ENCODE assay signal across 9 cellular contexts in the genomic region with DNA sequence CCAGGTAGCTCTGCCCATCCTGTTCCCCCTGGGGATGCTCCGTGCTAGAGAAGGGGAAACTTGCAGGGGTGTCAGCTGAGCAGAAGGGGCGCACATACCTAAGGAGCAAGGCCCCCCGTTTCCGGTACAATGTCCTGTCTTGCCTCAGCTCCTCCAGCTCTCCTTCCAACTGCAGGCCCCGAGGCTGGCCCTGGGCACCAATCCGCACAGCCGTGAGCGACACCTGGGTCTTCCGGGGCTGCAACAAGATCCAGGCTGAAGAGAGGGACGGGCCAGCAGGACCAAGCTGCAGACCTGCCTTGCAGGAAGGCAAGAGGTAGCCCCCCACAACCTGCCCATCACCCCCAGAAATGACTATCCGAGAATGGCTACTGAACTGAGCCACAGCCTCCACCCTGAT.
"Had no signal": no experiment of that assay in that cellular context is flagged by ENCODE, and none has a peak within 500 bp of the region (broad histone marks: within the 10 kb centered on the region; RNA-seq: fewer than 3 reads in every experiment).

No MANE protein-coding gene starts in this region.

- H3K9ac ChIP-seq: GM23248 had no signal

- H3K4me3 ChIP-seq: GM23248, GM23338, HAP-1 had no signal

- H3K4me2 ChIP-seq: GM23338 had no signal

- H3K4me1 ChIP-seq: HAP-1 had no signal

- H2AFZ ChIP-seq: GM23248, GM23338 had no signal

- ATAC-seq: GM23338, HCT116 had no signal

- H3K36me3 ChIP-seq: HAP-1 had no signal

- H3K27ac ChIP-seq: GM23248 had no signal

- DNase-seq: GM23248, GOT3, H7, H9, HCEC 1CT, HFFc6 had no signal

- H3K9me3 ChIP-seq: HAP-1 had no signal
